In genomic region chr4:152535236-152535902, GRCh38 we compare ENCODE assay signal across 8 cellular contexts. TPM values are rescaled to one million over a fixed set of nuclear protein-coding genes. Genes with fewer than 3 reads are reported as not detected.
DNase-seq lines count a peak whose midpoint lies in the region; ATAC-seq and TF ChIP-seq lines count a peak whose summit lies in the region.

No MANE protein-coding gene starts in this region.

- DNase-seq in activated T-helper 9 cell treated with anti-CD3 and anti-CD28 coated beads, Interleukin-2, amount 50 U/mL, for 16 hours (ENCODE audit: low read depth) = peak; percentile 19
- DNase-seq in cardiac muscle cell (ENCODE audit: low read depth in 1 of 2, low spot score in 1 of 2) (no peak), gastrocnemius medialis (no peak), GOT3 (lab: John Stamatoyannopoulos, UW) (no peak), NCI-H82 treated with DMSO at 0.1 percent for 48 hours (lab: John Stamatoyannopoulos, UW; ENCODE audit: unreplicated experiment) (no peak)

- ATAC-seq in GM19463 (IDR thresholded peaks at IDR 0.05; ENCODE audit: unreplicated experiment) (peak; percentile 3), HG03575 (IDR thresholded peaks at IDR 0.05; ENCODE audit: extremely low read depth, insufficient number of reproducible peaks, low FRiP score, unreplicated experiment) (peak; percentile 2), gastrocnemius medialis (peak; percentile 24 to 26)

- in situ Hi-C loops in gastrocnemius medialis (cut with MboI; ENCODE audit: low sequenced_read_pairs in 4 of 4) = no loop called here

- TF ChIP-seq CTCF in C4-2B (conservative IDR thresholded peaks at IDR 0.05) (no peak), cardiac muscle cell (IDR thresholded peaks at IDR 0.05; ENCODE audit: low read depth, low read length) (no peak), gastrocnemius medialis (IDR thresholded peaks at IDR 0.05 in 4 of 5, conservative IDR thresholded peaks at IDR 0.05 in 1 of 5) (no peak)

- intact Hi-C loops in gastrocnemius medialis (cut with DNase I; ENCODE audit: low total_unique reads) = loop anchor here (2.0 to 10.0 kb wide), 3 partner anchors 151 to 775 kb away; partner anchors contain the start of gene GATB

- H3K27me3 ChIP-seq in cardiac muscle cell = no peaks in the 10 kb centered on the region
- no peaks in the 10 kb centered on the region for H3K27me3 ChIP-seq in gastrocnemius medialis

- peaks cover 36% of the 10 kb centered on the region for H3K4me1 ChIP-seq in cardiac muscle cell (ENCODE audit: low read depth)
- peaks cover 42 to 57% of the 10 kb centered on the region in 2 donors for H3K4me1 ChIP-seq in gastrocnemius medialis

- H3K36me3 ChIP-seq in cardiac muscle cell = no peaks in the 10 kb centered on the region
- H3K36me3 ChIP-seq in gastrocnemius medialis = peaks cover 0 to 10% of the 10 kb centered on the region in 2 donors

- H3K27ac ChIP-seq in C4-2B = peak overlapping the region; percentile 88
- peak overlapping the region; percentile 83 for H3K27ac ChIP-seq in cardiac muscle cell
- H3K27ac ChIP-seq in gastrocnemius medialis = peak overlapping the region; percentile 84 to 95 (median 92)

- H3K4me3 ChIP-seq in cardiac muscle cell (peak overlapping the region; percentile 75), gastrocnemius medialis (peak overlapping the region; percentile 80 to 99 (median 96))

- TF ChIP-seq POLR2A in gastrocnemius medialis (IDR thresholded peaks at IDR 0.05) = no peak

- H3K9me3 ChIP-seq in cardiac muscle cell (ENCODE audit: low read depth) = no peaks in the 10 kb centered on the region
- no peaks in the 10 kb centered on the region for H3K9me3 ChIP-seq in gastrocnemius medialis

RNA-seq across cellular contexts. Expression of gene FBXW7, which starts 0.5 kb away (rescaled TPM):
- 30.1 and 67.7 TPM in 2 replicates for total RNA-seq in cardiac muscle cell
- polyA plus RNA-seq in cardiac muscle cell = 18.5 and 19.7 TPM in 2 replicates
- 10 to 100 TPM; 23.5 to 40.8 (median 28.8) TPM for total RNA-seq in gastrocnemius medialis
